Comparison of ENCODE assay signal across 16 cellular contexts in the genomic region with DNA sequence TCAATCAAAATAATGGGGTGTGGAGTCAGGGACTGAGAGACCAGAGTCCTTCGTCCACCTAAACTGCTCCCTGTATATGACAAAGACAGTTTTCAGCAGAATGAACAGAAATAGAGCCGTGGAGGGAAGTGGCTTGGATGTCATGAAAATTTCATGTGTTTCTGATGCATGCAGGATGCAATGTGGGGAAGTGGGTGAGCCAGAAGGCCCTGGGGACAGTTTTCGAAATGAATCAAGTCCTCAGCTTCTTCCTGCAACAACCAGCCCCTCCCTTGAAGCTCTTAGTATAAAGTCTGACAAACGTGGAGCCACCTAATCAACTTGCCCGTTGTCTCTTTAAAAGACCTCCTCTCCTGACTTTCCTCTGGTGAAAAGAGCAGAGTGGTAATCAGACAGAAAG. TPM values are rescaled to one million over a fixed set of nuclear protein-coding genes. Genes with fewer than 3 reads are reported as not detected.
DNase-seq lines count a peak whose midpoint lies in the region; ATAC-seq lines count a peak whose summit lies in the region.
"Had no signal": no experiment of that assay in that cellular context is flagged by ENCODE, and none has a peak within 500 bp of the region (broad histone marks: within the 10 kb centered on the region; RNA-seq: fewer than 3 reads in every experiment).

No MANE protein-coding gene starts in this region.

- H3K36me3 Mint-ChIP-seq in activated CD8-positive, alpha-beta memory T cell treated with anti-CD3 and anti-CD28 coated beads, Interleukin-2, amount 10 ng/mL, durations not matched to agents 7 days and 5 days = peaks cover 2% of the 10 kb centered on the region
- no peaks in the 10 kb centered on the region for H3K36me3 Mint-ChIP-seq in stimulated activated memory B cell treated with anti-CD40 and anti-IgM and Interleukin-4, amounts not matched to agents 10 μg/mL and 1 μg/mL and 100 μg/mL, for 72 hours
- no peaks in the 10 kb centered on the region for H3K36me3 Mint-ChIP-seq in activated T-cell treated with anti-CD3 and anti-CD28 coated beads, Interleukin-2, amount 50 U/mL, for 24 hours (ENCODE audit: low read depth)
- no peaks in the 10 kb centered on the region for H3K36me3 Mint-ChIP-seq in activated T-helper 17 cell treated with anti-CD3 and anti-CD28 coated beads, Interleukin-2, amount 50 U/mL, for 72 hours (ENCODE audit: low read depth)
- H3K36me3 Mint-ChIP-seq: activated naive CD4-positive, alpha-beta T cell treated with anti-CD3 and anti-CD28 coated beads, Interleukin-2, amount 50 U/mL, for 24 hours had no signal

- H3K9me3 Mint-ChIP-seq in activated CD8-positive, alpha-beta memory T cell treated with anti-CD3 and anti-CD28 coated beads, Interleukin-2, amount 10 ng/mL, durations not matched to agents 7 days and 5 days (ENCODE audit: low read depth) = peaks cover 2% of the 10 kb centered on the region
- H3K9me3 Mint-ChIP-seq in stimulated activated memory B cell treated with anti-CD40 and anti-IgM and Interleukin-4, amounts not matched to agents 10 μg/mL and 1 μg/mL and 100 μg/mL, for 72 hours = no peaks in the 10 kb centered on the region
- no peaks in the 10 kb centered on the region for H3K9me3 Mint-ChIP-seq in activated T-cell treated with anti-CD3 and anti-CD28 coated beads, Interleukin-2, amount 50 U/mL, for 24 hours
- H3K9me3 Mint-ChIP-seq in activated T-helper 17 cell treated with anti-CD3 and anti-CD28 coated beads, Interleukin-2, amount 50 U/mL, for 72 hours = no peaks in the 10 kb centered on the region
- H3K9me3 Mint-ChIP-seq: activated naive CD4-positive, alpha-beta T cell treated with anti-CD3 and anti-CD28 coated beads, Interleukin-2, amount 50 U/mL, for 24 hours had no signal

- H3K4me1 Mint-ChIP-seq in activated CD8-positive, alpha-beta memory T cell treated with anti-CD3 and anti-CD28 coated beads, Interleukin-2, amount 10 ng/mL, durations not matched to agents 7 days and 5 days = peaks cover 23% of the 10 kb centered on the region
- peaks cover 13% of the 10 kb centered on the region for H3K4me1 Mint-ChIP-seq in stimulated activated memory B cell treated with anti-CD40 and anti-IgM and Interleukin-4, amounts not matched to agents 10 μg/mL and 1 μg/mL and 100 μg/mL, for 72 hours
- H3K4me1 Mint-ChIP-seq in activated T-cell treated with anti-CD3 and anti-CD28 coated beads, Interleukin-2, amount 50 U/mL, for 24 hours (ENCODE audit: low read depth) = no peaks in the 10 kb centered on the region
- no peaks in the 10 kb centered on the region for H3K4me1 Mint-ChIP-seq in activated T-helper 17 cell treated with anti-CD3 and anti-CD28 coated beads, Interleukin-2, amount 50 U/mL, for 72 hours
- H3K4me1 Mint-ChIP-seq: activated naive CD4-positive, alpha-beta T cell treated with anti-CD3 and anti-CD28 coated beads, Interleukin-2, amount 50 U/mL, for 24 hours had no signal

- ATAC-seq in activated CD8-positive, alpha-beta memory T cell treated with anti-CD3 and anti-CD28 coated beads, Interleukin-2, amount 10 ng/mL, durations not matched to agents 7 days and 5 days = peak; percentile 82
- ATAC-seq in HG03108 (IDR thresholded peaks at IDR 0.05; ENCODE audit: unreplicated experiment) = peak; percentile 72
- peak; percentile 56 for ATAC-seq in stimulated activated memory B cell treated with anti-CD40 and anti-IgM and Interleukin-4, amounts not matched to agents 10 μg/mL and 1 μg/mL and 100 μg/mL, for 72 hours
- ATAC-seq in activated T-helper 17 cell treated with anti-CD3 and anti-CD28 coated beads, Interleukin-2, amount 50 U/mL, for 72 hours (replicated peaks) = no peak

- CTCF ChIA-PET in activated CD8-positive, alpha-beta memory T cell treated with anti-CD3 and anti-CD28 coated beads, Interleukin-2, amount 10 ng/mL, durations not matched to agents 7 days and 5 days (lab: Charles Lee) = interaction anchor here (1.6 to 1.9 kb wide), 2 partner anchors 8 to 38 kb away, joined by 4 read pairs; no protein-coding TSS in a partner anchor

- H3K27ac Mint-ChIP-seq in activated CD8-positive, alpha-beta memory T cell treated with anti-CD3 and anti-CD28 coated beads, Interleukin-2, amount 10 ng/mL, durations not matched to agents 7 days and 5 days = peak overlapping the region; percentile 82
- H3K27ac Mint-ChIP-seq in stimulated activated memory B cell treated with anti-CD40 and anti-IgM and Interleukin-4, amounts not matched to agents 10 μg/mL and 1 μg/mL and 100 μg/mL, for 72 hours = no peak overlapping the region
- no peak overlapping the region for H3K27ac Mint-ChIP-seq in activated T-cell treated with anti-CD3 and anti-CD28 coated beads, Interleukin-2, amount 50 U/mL, for 24 hours
- H3K27ac Mint-ChIP-seq in activated T-helper 17 cell treated with anti-CD3 and anti-CD28 coated beads, Interleukin-2, amount 50 U/mL, for 72 hours = no peak overlapping the region
- H3K27ac Mint-ChIP-seq: activated naive CD4-positive, alpha-beta T cell treated with anti-CD3 and anti-CD28 coated beads, Interleukin-2, amount 50 U/mL, for 24 hours had no signal

- peaks cover 27% of the 10 kb centered on the region for H3K27me3 Mint-ChIP-seq in activated CD8-positive, alpha-beta memory T cell treated with anti-CD3 and anti-CD28 coated beads, Interleukin-2, amount 10 ng/mL, durations not matched to agents 7 days and 5 days
- H3K27me3 Mint-ChIP-seq in stimulated activated memory B cell treated with anti-CD40 and anti-IgM and Interleukin-4, amounts not matched to agents 10 μg/mL and 1 μg/mL and 100 μg/mL, for 72 hours = peaks cover 9% of the 10 kb centered on the region
- H3K27me3 Mint-ChIP-seq in activated T-cell treated with anti-CD3 and anti-CD28 coated beads, Interleukin-2, amount 50 U/mL, for 24 hours = peaks cover 5% of the 10 kb centered on the region
- H3K27me3 Mint-ChIP-seq in activated T-helper 17 cell treated with anti-CD3 and anti-CD28 coated beads, Interleukin-2, amount 50 U/mL, for 72 hours = peaks cover 11% of the 10 kb centered on the region

- H3K4me3 Mint-ChIP-seq in activated CD8-positive, alpha-beta memory T cell treated with anti-CD3 and anti-CD28 coated beads, Interleukin-2, amount 10 ng/mL, durations not matched to agents 7 days and 5 days = no peak overlapping the region
- no peak overlapping the region for H3K4me3 Mint-ChIP-seq in stimulated activated memory B cell treated with anti-CD40 and anti-IgM and Interleukin-4, amounts not matched to agents 10 μg/mL and 1 μg/mL and 100 μg/mL, for 72 hours
- H3K4me3 Mint-ChIP-seq in activated T-cell treated with anti-CD3 and anti-CD28 coated beads, Interleukin-2, amount 50 U/mL, for 24 hours = no peak overlapping the region
- H3K4me3 Mint-ChIP-seq in activated T-helper 17 cell treated with anti-CD3 and anti-CD28 coated beads, Interleukin-2, amount 50 U/mL, for 72 hours = no peak overlapping the region
- H3K4me3 Mint-ChIP-seq: activated naive CD4-positive, alpha-beta T cell treated with anti-CD3 and anti-CD28 coated beads, Interleukin-2, amount 50 U/mL, for 24 hours had no signal

- peak; percentile 70 for DNase-seq in activated CD8-positive, alpha-beta memory T cell treated with anti-CD3 and anti-CD28 coated beads, Interleukin-2, amount 10 ng/mL, durations not matched to agents 7 days and 5 days
- DNase-seq in activated CD8-positive, alpha-beta memory T cell treated with anti-CD3 and anti-CD28 coated beads, Interleukin-2, amount 50 U/mL, for 48 hours = no peak
- DNase-seq in caudate nucleus (lab: John Stamatoyannopoulos, UW) = peak in 13 of 61 donors; percentile 2 to 28 (median 8)
- DNase-seq in stimulated activated CD4-positive, alpha-beta T cell treated with anti-CD3 and anti-CD28 coated beads, Interleukin-12 subunit alpha, Interleukin-12 subunit beta, amount 100 ng/mL, for 4 hours = no peak
- DNase-seq in activated T-cell treated with anti-CD3 and anti-CD28 coated beads, Interleukin-2, amount 50 U/mL, for 24 hours = no peak
- DNase-seq: effector CD8-positive, alpha-beta T cell; NCI-H1930; SJCRH30; spleen had no signal

- peak overlapping the region; percentile 4 for H3K27ac ChIP-seq in caudate nucleus (ENCODE audit: low read depth, low read length)
- H3K27ac ChIP-seq: breast epithelium, SJCRH30, spleen had no signal

RNA-seq across cellular contexts. Expression of gene CCDC60, which starts 41.1 kb away (rescaled TPM):
- total RNA-seq in activated CD8-positive, alpha-beta memory T cell treated with anti-CD3 and anti-CD28 coated beads, Interleukin-2, amount 10 ng/mL, durations not matched to agents 7 days and 5 days = not detected
- total RNA-seq in activated T-helper 17 cell treated with anti-CD3 and anti-CD28 coated beads, Interleukin-2, amount 50 U/mL, for 72 hours = not detected
- total RNA-seq: breast epithelium, omental fat pad, spleen, temporal lobe had no signal
